ENCODE assay signal across 1 cellular context in genomic region chr4:55407764-55408163, GRCh38.
TF ChIP-seq lines count a peak whose summit lies in the region.

No MANE protein-coding gene starts in this region.

TF ChIP-seq in K562, 482 proteins besides CTCF, POLR2A, EP300 and RAD21:
- TF ChIP-seq MNT (conservative IDR thresholded peaks at IDR 0.05): no peak
TF ChIP-seq in K562: peak in this region for 0.
